In genomic region chr1:5893699-5894278, GRCh38 we compare ENCODE assay signal across 8 cellular contexts.
A peak's percentile ranks its signal among the peaks of the same experiment; 100 is the strongest.
DNase-seq lines count a peak whose midpoint lies in the region; ATAC-seq, FAIRE-seq and TF ChIP-seq lines count a peak whose summit lies in the region.
"Not testable (repeated sequence)": the region's sequence is repeated elsewhere in the genome, so short reads cannot be mapped to it uniquely, and the experiment has no call there.

No MANE protein-coding gene starts in this region.

- TF ChIP-seq RAD21 in K562 (CRISPR knock-in tag; conservative IDR thresholded peaks at IDR 0.05 in 1 of 2, IDR thresholded peaks at IDR 0.05 in 1 of 2), result peak in 1 of 2 experiments; percentile 76; a peak in 2 of 4 replicates

- not testable (repeated sequence) for H3K27me3 ChIP-seq in K562 (ENCODE audit: control insufficient read depth in 2 of 2, insufficient read depth in 2 of 2, low read length in 2 of 2); right lobe of liver

- not testable (repeated sequence) for H3K27ac ChIP-seq in K562 (ENCODE audit: extremely low read depth, low read depth, low read length); right lobe of liver

- not testable (repeated sequence) for H4K20me1 ChIP-seq in K562 (replicated peaks; ENCODE audit: control insufficient read depth, insufficient read depth, low read length)

- H3K79me2 ChIP-seq in K562 (ENCODE audit: control insufficient read depth, insufficient read depth, low read length), result not testable (repeated sequence)

- not testable (repeated sequence) for H2AFZ ChIP-seq in K562 (ENCODE audit: low read depth, low read length)

- H3K9me3 ChIP-seq in K562 (replicated peaks; ENCODE audit: control insufficient read depth, insufficient read depth, low read depth, low read length); right lobe of liver: not testable (repeated sequence)

- not testable (repeated sequence) for H3K9ac ChIP-seq in K562 (ENCODE audit: insufficient read depth in 1 of 2, low read depth in 2 of 2, low read length in 2 of 2)

- ATAC-seq in K562, result 0 out of 3 replicates have a peak, but pooled peaks have one; percentile 22
- ATAC-seq in right lobe of liver, result not testable (repeated sequence)

- in situ Hi-C loops in SK-MEL-5 (cut with HindIII; ENCODE audit: low pct_unique_long_range_greater_than_20kb, low sequenced_read_pairs); K562 (cut with MboI): not testable (repeated sequence)

- TF ChIP-seq CTCF in GM12873 (IDR thresholded peaks at IDR 0.05; ENCODE audit: insufficient read depth, low read depth, low read length, missing control alignments) (peak; percentile 37), NB4 (IDR thresholded peaks at IDR 0.05; ENCODE audit: low read depth, low read length) (peak; percentile 24), K562 (IDR thresholded peaks at IDR 0.05 in 2 of 3, conservative IDR thresholded peaks at IDR 0.05 in 1 of 3; ENCODE audit: insufficient read depth in 2 of 3, low read depth in 1 of 3, low read length in 3 of 3) (peak; percentile 34 to 58 (median 43); a peak in 5 of 6 replicates), fibroblast of mammary gland (conservative IDR thresholded peaks at IDR 0.05; ENCODE audit: control insufficient read depth, insufficient read depth, low read depth, low read length) (peak; percentile 22), right lobe of liver (IDR thresholded peaks at IDR 0.05) (peak; percentile 6 to 41 (median 25))

- not testable (repeated sequence) for TF ChIP-seq EP300 in K562 (IDR thresholded peaks at IDR 0.05; ENCODE audit: low read length)

- peak; percentile 32 for DNase-seq in COLO668 (lab: John Stamatoyannopoulos, UW; ENCODE audit: unreplicated experiment)
- DNase-seq in NB4 (ENCODE audit: low read depth); fibroblast of mammary gland (ENCODE audit: low read depth): not testable (repeated sequence)
- peak; percentile 41 for DNase-seq in SK-MEL-5 (ENCODE audit: low read depth, low spot score)
- peak in 1 of 4 experiments; percentile 55 for DNase-seq in K562 (ENCODE audit: extremely low read depth in 1 of 4, low spot score in 3 of 4)
- DNase-seq in right lobe of liver, result peak in 2 of 3 donors; percentile 39 to 40
- DNase-seq in stimulated activated CD4-positive, alpha-beta T cell treated with anti-CD3 and anti-CD28 coated beads, Interleukin-15, amount 100 ng/mL, for 24 hours, result peak; percentile 16

- FAIRE-seq in K562 (lab: Jason Lieb, UNC), result not testable (repeated sequence)

- H3K4me3 ChIP-seq in NB4 (ENCODE audit: low read depth, low read length); K562; fibroblast of mammary gland (ENCODE audit: control insufficient read depth, low read depth, low read length); right lobe of liver: not testable (repeated sequence)

- intact Hi-C loops in K562 (cut with micrococcal nuclease); right lobe of liver (cut with DNase I): not testable (repeated sequence)

- H3K9me1 ChIP-seq in K562 (ENCODE audit: control insufficient read depth, insufficient read depth, low read length), result not testable (repeated sequence)

- not testable (repeated sequence) for TF ChIP-seq POLR2A in NB4 (IDR thresholded peaks at IDR 0.05; ENCODE audit: extremely low read depth, insufficient read length); K562 (conservative IDR thresholded peaks at IDR 0.05); right lobe of liver (IDR thresholded peaks at IDR 0.05)

- 0 out of 2 replicates have a peak overlapping the region, but pooled peaks have one; percentile 8 for H3K4me2 ChIP-seq in K562 (ENCODE audit: insufficient read depth, low read length)

- WGBS in K562 (ENCODE audit: insufficient coverage, low coverage, missing lambda C conversion rate), result 44% methylated on average over 12 of the region's 12 CpGs
- 83% methylated on average over 7 of the region's 12 CpGs for WGBS in right lobe of liver (ENCODE audit: insufficient coverage, low coverage, low lambda C conversion rate, missing lambda C conversion rate)

- CTCF ChIA-PET in K562 (lab: Yijun Ruan, JAX; ENCODE audit: low intra/inter-chr PET ratio), result not testable (repeated sequence)

- BruUV-seq in K562 (replicated peaks; lab: Mats Ljungman, UMichigan), result not testable (repeated sequence)

- POLR2A ChIA-PET in K562 (lab: Yijun Ruan, JAX), result interaction anchor here (1.2 to 1.5 kb wide), 2 partner anchors 14 to 24 kb away, joined by 3 to 6 read pairs; no protein-coding TSS in a partner anchor

- not testable (repeated sequence) for H3K36me3 ChIP-seq in K562 (ENCODE audit: control insufficient read depth, insufficient read depth, low read length); right lobe of liver

- peaks cover 9 to 27% of the 10 kb centered on the region in 2 experiments; a peak in 4 of 5 replicates for H3K4me1 ChIP-seq in K562 (replicated peaks in 1 of 2; ENCODE audit: control insufficient read depth in 2 of 2, insufficient read depth in 2 of 2, low read length in 2 of 2)
- not testable (repeated sequence) for H3K4me1 ChIP-seq in right lobe of liver

TF ChIP-seq in K562, 482 proteins besides CTCF, POLR2A, EP300 and RAD21:
- TF ChIP-seq RFX1 (IDR thresholded peaks at IDR 0.05) (peak; percentile 22), ZFX (CRISPR knock-in tag; IDR thresholded peaks at IDR 0.05) (peak; percentile 43; the same call in 1 of the 2 replicates), RB1 (IDR thresholded peaks at IDR 0.05; ENCODE audit: low read depth) (0 out of 2 replicates have a peak, but pooled peaks have one; percentile 12), CTBP1 (IDR thresholded peaks at IDR 0.05; ENCODE audit: borderline replicate concordance) (peak; percentile 29; the same call in 1 of the 2 replicates), CXXC5 (CRISPR knock-in tag; IDR thresholded peaks at IDR 0.05) (peak; percentile 12; the same call in 1 of the 2 replicates), ETV5 (CRISPR knock-in tag; IDR thresholded peaks at IDR 0.05; ENCODE audit: low read depth) (0 out of 2 replicates have a peak, but pooled peaks have one; percentile 39), SMAD4 (CRISPR knock-in tag; conservative IDR thresholded peaks at IDR 0.05) (0 out of 2 replicates have a peak, but pooled peaks have one; percentile 38)
- TF ChIP-seq, protein P1, sequence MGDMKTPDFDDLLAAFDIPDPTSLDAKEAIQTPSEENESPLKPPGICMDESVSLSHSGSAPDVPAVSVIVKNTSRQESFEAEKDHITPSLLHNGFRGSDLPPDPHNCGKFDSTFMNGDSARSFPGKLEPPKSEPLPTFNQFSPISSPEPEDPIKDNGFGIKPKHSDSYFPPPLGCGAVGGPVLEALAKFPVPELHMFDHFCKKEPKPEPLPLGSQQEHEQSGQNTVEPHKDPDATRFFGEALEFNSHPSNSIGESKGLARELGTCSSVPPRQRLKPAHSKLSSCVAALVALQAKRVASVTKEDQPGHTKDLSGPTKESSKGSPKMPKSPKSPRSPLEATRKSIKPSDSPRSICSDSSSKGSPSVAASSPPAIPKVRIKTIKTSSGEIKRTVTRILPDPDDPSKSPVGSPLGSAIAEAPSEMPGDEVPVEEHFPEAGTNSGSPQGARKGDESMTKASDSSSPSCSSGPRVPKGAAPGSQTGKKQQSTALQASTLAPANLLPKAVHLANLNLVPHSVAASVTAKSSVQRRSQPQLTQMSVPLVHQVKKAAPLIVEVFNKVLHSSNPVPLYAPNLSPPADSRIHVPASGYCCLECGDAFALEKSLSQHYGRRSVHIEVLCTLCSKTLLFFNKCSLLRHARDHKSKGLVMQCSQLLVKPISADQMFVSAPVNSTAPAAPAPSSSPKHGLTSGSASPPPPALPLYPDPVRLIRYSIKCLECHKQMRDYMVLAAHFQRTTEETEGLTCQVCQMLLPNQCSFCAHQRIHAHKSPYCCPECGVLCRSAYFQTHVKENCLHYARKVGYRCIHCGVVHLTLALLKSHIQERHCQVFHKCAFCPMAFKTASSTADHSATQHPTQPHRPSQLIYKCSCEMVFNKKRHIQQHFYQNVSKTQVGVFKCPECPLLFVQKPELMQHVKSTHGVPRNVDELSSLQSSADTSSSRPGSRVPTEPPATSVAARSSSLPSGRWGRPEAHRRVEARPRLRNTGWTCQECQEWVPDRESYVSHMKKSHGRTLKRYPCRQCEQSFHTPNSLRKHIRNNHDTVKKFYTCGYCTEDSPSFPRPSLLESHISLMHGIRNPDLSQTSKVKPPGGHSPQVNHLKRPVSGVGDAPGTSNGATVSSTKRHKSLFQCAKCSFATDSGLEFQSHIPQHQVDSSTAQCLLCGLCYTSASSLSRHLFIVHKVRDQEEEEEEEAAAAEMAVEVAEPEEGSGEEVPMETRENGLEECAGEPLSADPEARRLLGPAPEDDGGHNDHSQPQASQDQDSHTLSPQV (IDR thresholded peaks at IDR 0.05), result peak; percentile 17; the same call in 1 of the 2 replicates
- TF ChIP-seq, protein P2, sequence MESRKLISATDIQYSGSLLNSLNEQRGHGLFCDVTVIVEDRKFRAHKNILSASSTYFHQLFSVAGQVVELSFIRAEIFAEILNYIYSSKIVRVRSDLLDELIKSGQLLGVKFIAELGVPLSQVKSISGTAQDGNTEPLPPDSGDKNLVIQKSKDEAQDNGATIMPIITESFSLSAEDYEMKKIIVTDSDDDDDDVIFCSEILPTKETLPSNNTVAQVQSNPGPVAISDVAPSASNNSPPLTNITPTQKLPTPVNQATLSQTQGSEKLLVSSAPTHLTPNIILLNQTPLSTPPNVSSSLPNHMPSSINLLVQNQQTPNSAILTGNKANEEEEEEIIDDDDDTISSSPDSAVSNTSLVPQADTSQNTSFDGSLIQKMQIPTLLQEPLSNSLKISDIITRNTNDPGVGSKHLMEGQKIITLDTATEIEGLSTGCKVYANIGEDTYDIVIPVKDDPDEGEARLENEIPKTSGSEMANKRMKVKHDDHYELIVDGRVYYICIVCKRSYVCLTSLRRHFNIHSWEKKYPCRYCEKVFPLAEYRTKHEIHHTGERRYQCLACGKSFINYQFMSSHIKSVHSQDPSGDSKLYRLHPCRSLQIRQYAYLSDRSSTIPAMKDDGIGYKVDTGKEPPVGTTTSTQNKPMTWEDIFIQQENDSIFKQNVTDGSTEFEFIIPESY (CRISPR knock-in tag; IDR thresholded peaks at IDR 0.05), result peak; percentile 62; the same call in 1 of the 2 replicates
